ENCODE assay signal across 9 cellular contexts in the genomic region with DNA sequence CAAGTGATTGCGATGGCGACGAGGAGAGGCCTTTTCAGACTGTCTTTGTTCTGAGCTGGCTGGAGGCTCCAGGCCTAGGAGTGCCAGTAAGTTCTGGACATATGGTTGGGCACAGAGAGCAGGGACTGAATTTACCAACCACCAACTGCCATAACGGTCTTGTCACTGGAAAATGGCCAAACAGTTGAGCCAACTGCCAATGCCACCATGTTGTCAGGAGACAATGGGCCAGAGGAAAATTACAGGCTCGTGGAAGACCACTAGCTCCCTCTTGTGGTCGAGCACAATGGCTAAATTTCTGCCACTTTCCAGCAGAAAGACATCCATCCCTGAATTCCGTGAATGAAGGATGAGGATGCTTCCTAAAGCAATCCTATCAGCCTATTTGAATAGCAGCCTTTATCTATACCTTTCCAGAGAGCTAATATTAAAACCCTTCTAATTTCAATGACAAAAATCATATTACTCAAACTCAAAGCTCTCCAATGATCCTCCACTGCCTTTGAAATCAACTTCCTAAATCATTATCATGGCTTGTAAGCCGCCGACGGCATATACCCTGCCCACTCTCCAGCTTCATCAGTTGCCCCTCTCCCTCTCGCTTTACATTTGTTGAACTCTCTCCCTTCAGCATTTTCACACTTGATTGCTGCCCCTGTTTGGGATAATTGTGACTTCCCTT.
DNase-seq lines count a peak whose midpoint lies in the region; ATAC-seq and TF ChIP-seq lines count a peak whose summit lies in the region.
"Had no signal": no experiment of that assay in that cellular context is flagged by ENCODE, and none has a peak within 500 bp of the region (broad histone marks: within the 10 kb centered on the region; RNA-seq: fewer than 3 reads in every experiment).

No MANE protein-coding gene starts in this region.

- CTCF ChIA-PET in activated B cell treated with CpG ODN at 0.5 μM for 24 hours (lab: Charles Lee) = interaction anchor here (1.0 to 2.3 kb wide), 5 partner anchors 10 to 1509 kb away, joined by 3 to 11 read pairs (median 6); no protein-coding TSS in a partner anchor

- no peaks in the 10 kb centered on the region for H3K36me3 Mint-ChIP-seq in activated B cell treated with CpG ODN at 0.5 μM for 24 hours (ENCODE audit: low read depth)
- no peaks in the 10 kb centered on the region for H3K36me3 Mint-ChIP-seq in nephron (ENCODE audit: low read depth)

- DNase-seq in activated effector memory CD4-positive, alpha-beta T cell treated with anti-CD3 and anti-CD28 coated beads, Interleukin-2, amount 50 U/mL, for 16 hours = peak; percentile 65
- DNase-seq in activated effector memory CD4-positive, alpha-beta T cell treated with Interleukin-2 at 50 U/mL for 16 hours = no peak
- DNase-seq in NCI-H1694 treated with DMSO at 0.1 percent for 48 hours (lab: John Stamatoyannopoulos, UW) = peak; percentile 60
- no peak for DNase-seq in activated B cell treated with CpG ODN at 0.5 μM for 24 hours
- peak; percentile 28 to 48 for DNase-seq in erythroblast (lab: John Stamatoyannopoulos, UW)
- no peak for DNase-seq in NK-92 (lab: John Stamatoyannopoulos, UW; ENCODE audit: unreplicated experiment)

- POLR2A ChIA-PET in activated B cell treated with CpG ODN at 0.5 μM for 24 hours (lab: Charles Lee) = no interaction called here

- ATAC-seq in activated B cell treated with CpG ODN at 0.5 μM for 24 hours (ENCODE audit: low read depth) = no peak
- ATAC-seq in HG03457 (IDR thresholded peaks at IDR 0.05; ENCODE audit: unreplicated experiment) = no peak

- H3K4me3 Mint-ChIP-seq in activated B cell treated with CpG ODN at 0.5 μM for 24 hours = no peak overlapping the region
- H3K4me3 Mint-ChIP-seq in nephron = no peak overlapping the region
- H3K4me3 Mint-ChIP-seq: central memory CD8-positive, alpha-beta T cell had no signal

- peak; percentile 31 for TF ChIP-seq CTCF in activated B cell treated with CpG ODN at 0.5 μM for 24 hours (IDR thresholded peaks at IDR 0.05)
- TF ChIP-seq CTCF in nephron (IDR thresholded peaks at IDR 0.05; ENCODE audit: unreplicated experiment in 3 of 3) = peak in 2 of 3 experiments; percentile 32 to 40

- H3K27me3 Mint-ChIP-seq in activated B cell treated with CpG ODN at 0.5 μM for 24 hours (peaks cover 10% of the 10 kb centered on the region), nephron (ENCODE audit: low read depth) (no peaks in the 10 kb centered on the region)

- intact Hi-C loops in activated B cell treated with CpG ODN at 0.5 μM for 24 hours (cut with micrococcal nuclease) = loop anchor here (1.0 to 10.0 kb wide), 4 partner anchors 49 to 1509 kb away; no protein-coding TSS in a partner anchor

- TF ChIP-seq POLR2A in erythroblast (IDR thresholded peaks at IDR 0.05; ENCODE audit: low read length) = no peak

- H3K9me3 Mint-ChIP-seq in activated B cell treated with CpG ODN at 0.5 μM for 24 hours (no peaks in the 10 kb centered on the region), nephron (no peaks in the 10 kb centered on the region)
- H3K9me3 Mint-ChIP-seq: central memory CD8-positive, alpha-beta T cell had no signal

- H3K4me1 Mint-ChIP-seq in activated B cell treated with CpG ODN at 0.5 μM for 24 hours = no peaks in the 10 kb centered on the region
- no peaks in the 10 kb centered on the region for H3K4me1 Mint-ChIP-seq in nephron
- H3K4me1 Mint-ChIP-seq: central memory CD8-positive, alpha-beta T cell had no signal

- H3K27ac Mint-ChIP-seq in activated B cell treated with CpG ODN at 0.5 μM for 24 hours (no peak overlapping the region), nephron (no peak overlapping the region)

Comparison
In these comparisons a context has a peak if more than half of its experiments do, and no peak if none do; other contexts are left out.
1. DNase-seq: peak in activated effector memory CD4-positive, alpha-beta T cell treated with anti-CD3 and anti-CD28 coated beads, Interleukin-2, amount 50 U/mL, for 16 hours (single experiment), NCI-H1694 treated with DMSO at 0.1 percent for 48 hours (single experiment) and erythroblast (2 of 2); none in activated effector memory CD4-positive, alpha-beta T cell treated with Interleukin-2 at 50 U/mL for 16 hours (single experiment), activated B cell treated with CpG ODN at 0.5 μM for 24 hours (single experiment) and NK-92 (single experiment).